ENCODE assay signal across 8 cellular contexts in genomic region chr2:218285604-218286003, GRCh38. TPM values are rescaled to one million over a fixed set of nuclear protein-coding genes. Genes with fewer than 3 reads are reported as not detected.
DNase-seq lines count a peak whose midpoint lies in the region; ATAC-seq and TF ChIP-seq lines count a peak whose summit lies in the region.

No MANE protein-coding gene starts in this region.

- H3K27me3 ChIP-seq in A673 (replicated peaks; ENCODE audit: insufficient read depth, low read depth, low read length, poor library complexity): no peaks in the 10 kb centered on the region
- no peaks in the 10 kb centered on the region for H3K27me3 ChIP-seq in mesendoderm (ENCODE audit: insufficient read depth, low read length, poor library complexity)
- H3K27me3 ChIP-seq in uterus: no peaks in the 10 kb centered on the region

- H3K18ac ChIP-seq in mesendoderm (ENCODE audit: low read length): no peak overlapping the region

- H4K8ac ChIP-seq in mesendoderm (ENCODE audit: low read depth, low read length): no peak overlapping the region

- H3K79me1 ChIP-seq in mesendoderm (ENCODE audit: low read length): peaks cover 6% of the 10 kb centered on the region

- POLR2A ChIA-PET in A673 (lab: Charles Lee; ENCODE audit: low non-redundant PET): no interaction called here

- H3K36me3 ChIP-seq in A673 (ENCODE audit: insufficient read depth, low read length, poor library complexity, severe bottlenecking) (no peaks in the 10 kb centered on the region), mesendoderm (ENCODE audit: control insufficient read depth, insufficient read depth, low read length) (no peaks in the 10 kb centered on the region), uterus (no peaks in the 10 kb centered on the region)

- H3K79me2 ChIP-seq in mesendoderm (ENCODE audit: control insufficient read depth, insufficient read depth, low read length): peaks cover 2% of the 10 kb centered on the region

- no peak for TF ChIP-seq CTCF in A673 (conservative IDR thresholded peaks at IDR 0.05; ENCODE audit: low read depth, low read length)
- no peak for TF ChIP-seq CTCF in cardiac fibroblast (IDR thresholded peaks at IDR 0.05; ENCODE audit: low read depth, low read length)
- no peak for TF ChIP-seq CTCF in uterus (IDR thresholded peaks at IDR 0.05)

- no peak overlapping the region for H3K4me2 ChIP-seq in mesendoderm (ENCODE audit: low read length)

- H3K23ac ChIP-seq in mesendoderm (ENCODE audit: low read length): no peak overlapping the region

- H3K9ac ChIP-seq in mesendoderm (ENCODE audit: low read length): no peak overlapping the region

- H3K4me1 ChIP-seq in A673 (ENCODE audit: insufficient read depth, low read length, poor library complexity, severe bottlenecking) (peaks cover 25% of the 10 kb centered on the region), mesendoderm (ENCODE audit: control insufficient read depth, low read depth, low read length) (peaks cover 13% of the 10 kb centered on the region), uterus (peaks cover 20 to 54% of the 10 kb centered on the region in 2 donors)

- H3K4me3 ChIP-seq in A673 (ENCODE audit: low read depth, low read length, poor library complexity, severe bottlenecking): no peak overlapping the region
- peak overlapping the region; percentile 28 to 52 for H3K4me3 ChIP-seq in cardiac fibroblast (replicated peaks in 1 of 2; ENCODE audit: low read depth in 2 of 2, low read length in 2 of 2)
- H3K4me3 ChIP-seq in mesendoderm (ENCODE audit: low read length): no peak overlapping the region
- H3K4me3 ChIP-seq in uterus: peak overlapping the region in 1 of 2 donors; percentile 41

- no TSS peak for BruUV-seq in A673 (replicated peaks; lab: Mats Ljungman, UMichigan)

- H2BK5ac ChIP-seq in mesendoderm (ENCODE audit: low read length): no peak overlapping the region

- H3K27ac ChIP-seq in A673 (ENCODE audit: low read depth, low read length, poor library complexity, severe bottlenecking) (peak overlapping the region; percentile 82), mesendoderm (ENCODE audit: low read depth, low read length) (no peak overlapping the region), uterus (peak overlapping the region; percentile 98 to 100)

- no peak for TF ChIP-seq POLR2A in uterus (IDR thresholded peaks at IDR 0.05)

- H3K4ac ChIP-seq in mesendoderm (ENCODE audit: low read depth, low read length): no peak overlapping the region

- H3K56ac ChIP-seq in mesendoderm (ENCODE audit: low read length): peak overlapping the region; percentile 31

- CTCF ChIA-PET in A673 (lab: Charles Lee): no interaction called here

- no peak overlapping the region for H4K5ac ChIP-seq in mesendoderm (ENCODE audit: low read length)

- H3K9me3 ChIP-seq in A673 (ENCODE audit: low read depth, low read length, poor library complexity, severe bottlenecking): no peaks in the 10 kb centered on the region
- no peaks in the 10 kb centered on the region for H3K9me3 ChIP-seq in uterus

- no CpG with 5 or more reads among the region's 6 CpGs for WGBS in mesendoderm (ENCODE audit: extremely low coverage, insufficient coverage, low lambda C conversion rate)

- ATAC-seq in GM21390 (IDR thresholded peaks at IDR 0.05; ENCODE audit: unreplicated experiment): no peak
- no peak for ATAC-seq in GM21360 (IDR thresholded peaks at IDR 0.05; ENCODE audit: unreplicated experiment)

- H2AK5ac ChIP-seq in mesendoderm (ENCODE audit: low read length): no peak overlapping the region

- H2BK120ac ChIP-seq in mesendoderm (ENCODE audit: low read depth, low read length): no peak overlapping the region

- DNase-seq in A673 (ENCODE audit: low spot score) (no peak), M059J (ENCODE audit: low read depth) (peak; percentile 71), cardiac fibroblast (ENCODE audit: low read depth in 2 of 2) (peak; percentile 65 to 89), mesendoderm (no peak), uterus (peak in 1 of 2 donors; percentile 50), GM19238 (ENCODE audit: insufficient read length, low spot score) (no peak)

- no peak overlapping the region for H2BK15ac ChIP-seq in mesendoderm (replicated peaks; ENCODE audit: low read depth)

- intact Hi-C loops in A673 (cut with micrococcal nuclease; ENCODE audit: unreplicated experiment) (no loop called here), uterus (cut with DNase I; ENCODE audit: low total_unique reads) (no loop called here)

RNA-seq across cellular contexts. Expression of gene TMBIM1, which starts 6.7 kb away (rescaled TPM):
- total RNA-seq in A673 (2021): 40.2 and 43.9 TPM in 2 replicates
- 89.2 and 132 TPM in 2 replicates for total RNA-seq in M059J (2014; rRNA removed; shearing (Covaris generic))
- 20.7 TPM for polyA plus RNA-seq in mesendoderm (2013, experiment 1 of 2)
- 17.9 TPM for polyA plus RNA-seq in mesendoderm (2013, experiment 2 of 2)
- total RNA-seq in uterus: 100 to 1,000 TPM; 112 to 166 (median 120) TPM

RNA-seq across cellular contexts. Expression of gene PNKD, which starts 15.3 kb away (rescaled TPM):
- 36.7 and 44.9 TPM in 2 replicates for total RNA-seq in A673 (2021)
- 55.2 and 59.2 TPM in 2 replicates for total RNA-seq in M059J (2014; rRNA removed; shearing (Covaris generic))
- 36.7 TPM for polyA plus RNA-seq in mesendoderm (2013, experiment 1 of 2)
- polyA plus RNA-seq in mesendoderm (2013, experiment 2 of 2): 36.3 TPM
- total RNA-seq in uterus: 10 to 100 TPM; 11.8 to 47.8 (median 31.7) TPM

RNA-seq across cellular contexts. Expression of gene AAMP, which starts 15.7 kb away (rescaled TPM):
- total RNA-seq in A673 (2021) (74.7 and 78.8 TPM in 2 replicates), uterus (100 to 1,000 TPM in 3 of 4 donors, 10 to 100 TPM in 1; 79.6 to 160 (median 134) TPM)
- total RNA-seq in M059J (2014; rRNA removed; shearing (Covaris generic)): 108 and 153 TPM in 2 replicates
- 63.9 TPM for polyA plus RNA-seq in mesendoderm (2013, experiment 1 of 2)
- 62.4 TPM for polyA plus RNA-seq in mesendoderm (2013, experiment 2 of 2)

RNA-seq across cellular contexts. Expression of gene GPBAR1, which starts 24.8 kb away (rescaled TPM):
- total RNA-seq in A673 (2021): 0.30 and 0.46 TPM in 2 replicates
- 0.37 TPM in 1 of 2 replicates, not detected in the other for total RNA-seq in M059J (2014; rRNA removed; shearing (Covaris generic))
- 0.10 TPM for polyA plus RNA-seq in mesendoderm (2013, experiment 1 of 2)
- 0.13 TPM for polyA plus RNA-seq in mesendoderm (2013, experiment 2 of 2)
- total RNA-seq in uterus: 1 to 10 TPM in 1 of 4 donors, under 1 TPM in 2, not detected in 1; 0.29 to 1.0 (median 0.91) TPM

Comparison
In these comparisons a context has a peak if more than half of its experiments do, and no peak if none do; other contexts are left out.
1. DNase-seq: peak in M059J (single experiment) and cardiac fibroblast (2 of 2); none in A673 (single experiment), mesendoderm (single experiment) and GM19238 (single experiment).
2. H3K4me3 ChIP-seq: peak in cardiac fibroblast (2 of 2); none in A673 (single experiment) and mesendoderm (single experiment).